In the genomic region with DNA sequence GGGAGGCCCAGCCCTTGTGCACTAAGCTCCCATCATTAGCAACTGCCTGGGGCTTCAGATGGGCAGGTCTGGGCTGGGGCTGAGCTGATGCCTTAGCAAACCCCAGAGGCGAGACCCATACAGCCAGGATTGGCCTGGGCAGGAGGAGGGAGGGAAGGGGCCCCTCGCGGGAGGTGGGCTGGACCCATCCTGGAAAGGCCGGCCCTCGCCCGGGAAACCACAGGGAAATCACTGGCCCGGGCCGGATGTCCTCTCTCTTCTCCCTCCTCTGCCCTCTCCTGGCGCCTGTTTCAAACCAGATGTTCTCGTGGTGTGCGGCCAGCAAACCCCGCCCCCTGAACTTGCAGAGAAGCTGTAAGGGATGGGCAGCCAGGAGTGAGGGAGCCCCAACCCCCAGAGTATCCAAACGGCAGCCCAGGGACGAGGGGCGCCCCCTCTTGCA, we compare ENCODE assay signal across 8 cellular contexts. TPM values are rescaled to one million over a fixed set of nuclear protein-coding genes. Genes with fewer than 3 reads are reported as not detected.
DNase-seq lines count a peak whose midpoint lies in the region; ATAC-seq and TF ChIP-seq lines count a peak whose summit lies in the region.
"Had no signal": no experiment of that assay in that cellular context is flagged by ENCODE, and none has a peak within 500 bp of the region (broad histone marks: within the 10 kb centered on the region; RNA-seq: fewer than 3 reads in every experiment).

No MANE protein-coding gene starts in this region.

- H3K4me3 ChIP-seq in heart left ventricle (no peak overlapping the region), sigmoid colon (no peak overlapping the region), coronary artery (no peak overlapping the region)
- H3K4me3 ChIP-seq: thoracic aorta had no signal

- no peak for TF ChIP-seq EP300 in sigmoid colon (IDR thresholded peaks at IDR 0.05)

- ATAC-seq in SK-N-SH treated with all-trans-retinoic acid at 6 μM for 48 hours (peak; percentile 93), heart left ventricle (peak; percentile 55 to 72 (median 62)), GM21367 (IDR thresholded peaks at IDR 0.05; ENCODE audit: unreplicated experiment) (no peak), HG02852 (IDR thresholded peaks at IDR 0.05; ENCODE audit: unreplicated experiment) (no peak)

- TF ChIP-seq POLR2A in heart left ventricle (IDR thresholded peaks at IDR 0.05), result no peak
- no peak for TF ChIP-seq POLR2A in sigmoid colon (IDR thresholded peaks at IDR 0.05)

- H3K36me3 ChIP-seq in heart left ventricle (no peaks in the 10 kb centered on the region), sigmoid colon (no peaks in the 10 kb centered on the region)
- H3K36me3 ChIP-seq: thoracic aorta had no signal

- WGBS in heart left ventricle, 4 donors, result 22 to 28% (median 25%) methylated on average over 11 to 15 of the region's 15 CpGs
- WGBS in sigmoid colon, 2 donors, result 13 to 15% methylated on average over 15 of the region's 15 CpGs

- TF ChIP-seq CTCF in heart left ventricle (IDR thresholded peaks at IDR 0.05) (peak in 1 of 12 donors; percentile 9), sigmoid colon (IDR thresholded peaks at IDR 0.05) (no peak), coronary artery (IDR thresholded peaks at IDR 0.05) (no peak)

- peak; percentile 78 for DNase-seq in HCEC 1CT
- peak in 4 of 5 donors; percentile 52 to 77 (median 64) for DNase-seq in heart left ventricle
- DNase-seq in sigmoid colon, result peak; percentile 68
- DNase-seq in coronary artery (ENCODE audit: low spot score), result no peak

- H3K27ac ChIP-seq in heart left ventricle (no peak overlapping the region), sigmoid colon (no peak overlapping the region), coronary artery (no peak overlapping the region)
- H3K27ac ChIP-seq: thoracic aorta had no signal

- no peaks in the 10 kb centered on the region for H3K27me3 ChIP-seq in heart left ventricle
- peaks cover 0 to 2% (median 0%) of the 10 kb centered on the region in 3 donors for H3K27me3 ChIP-seq in sigmoid colon

- no peaks in the 10 kb centered on the region for H3K9me3 ChIP-seq in heart left ventricle
- H3K9me3 ChIP-seq in sigmoid colon, result no peaks in the 10 kb centered on the region
- H3K9me3 ChIP-seq: thoracic aorta had no signal

- intact Hi-C loops in heart left ventricle (cut with DNase I), result no loop called here
- intact Hi-C loops in sigmoid colon (cut with DNase I), result no loop called here

- H3K4me1 ChIP-seq in heart left ventricle, result peaks cover 0 to 10% (median 6%) of the 10 kb centered on the region in 12 donors
- peaks cover 0 to 7% (median 3%) of the 10 kb centered on the region in 4 donors for H3K4me1 ChIP-seq in sigmoid colon

TF ChIP-seq in SK-N-SH treated with all-trans-retinoic acid at 6 μM for 48 hours, 23 proteins besides CTCF, POLR2A, EP300 and RAD21:
- TF ChIP-seq, protein P1, sequence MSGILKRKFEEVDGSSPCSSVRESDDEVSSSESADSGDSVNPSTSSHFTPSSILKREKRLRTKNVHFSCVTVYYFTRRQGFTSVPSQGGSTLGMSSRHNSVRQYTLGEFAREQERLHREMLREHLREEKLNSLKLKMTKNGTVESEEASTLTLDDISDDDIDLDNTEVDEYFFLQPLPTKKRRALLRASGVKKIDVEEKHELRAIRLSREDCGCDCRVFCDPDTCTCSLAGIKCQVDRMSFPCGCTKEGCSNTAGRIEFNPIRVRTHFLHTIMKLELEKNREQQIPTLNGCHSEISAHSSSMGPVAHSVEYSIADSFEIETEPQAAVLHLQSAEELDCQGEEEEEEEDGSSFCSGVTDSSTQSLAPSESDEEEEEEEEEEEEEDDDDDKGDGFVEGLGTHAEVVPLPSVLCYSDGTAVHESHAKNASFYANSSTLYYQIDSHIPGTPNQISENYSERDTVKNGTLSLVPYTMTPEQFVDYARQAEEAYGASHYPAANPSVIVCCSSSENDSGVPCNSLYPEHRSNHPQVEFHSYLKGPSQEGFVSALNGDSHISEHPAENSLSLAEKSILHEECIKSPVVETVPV (CRISPR knock-in tag; IDR thresholded peaks at IDR 0.05), result no peak
- no peak for TF ChIP-seq ISL1 (CRISPR knock-in tag; IDR thresholded peaks at IDR 0.05)
- no peak for TF ChIP-seq PPARA (CRISPR knock-in tag; IDR thresholded peaks at IDR 0.05; ENCODE audit: borderline replicate concordance)
- no peak for TF ChIP-seq ZNF565 (CRISPR knock-in tag; conservative IDR thresholded peaks at IDR 0.05; ENCODE audit: low read depth)
- no peak for TF ChIP-seq SNAI2 (CRISPR knock-in tag; IDR thresholded peaks at IDR 0.05)
- TF ChIP-seq ZFP3 (CRISPR knock-in tag; IDR thresholded peaks at IDR 0.05), result no peak
TF ChIP-seq in SK-N-SH treated with all-trans-retinoic acid at 6 μM for 48 hours: peak in this region for 0.

RNA-seq across cellular contexts. Expression of a gene that starts 43.1 kb away (rescaled TPM):
- total RNA-seq in heart left ventricle, result 10 to 100 TPM in 1 of 9 donors, 1 to 10 TPM in 8; 1.4 to 20.3 (median 4.4) TPM
- 1 to 10 TPM; 4.2 to 6.0 TPM for polyA plus RNA-seq in heart left ventricle
- 10 to 100 TPM in 2 of 4 donors, 1 to 10 TPM in 1, under 1 TPM in 1; 0.99 to 11.1 (median 7.3) TPM for total RNA-seq in sigmoid colon
- polyA plus RNA-seq in sigmoid colon, result 1 to 10 TPM in 2 of 3 donors, under 1 TPM in 1; 0.60 to 4.6 (median 1.8) TPM

Comparison
In these comparisons a context has a peak if more than half of its experiments do, and no peak if none do; other contexts are left out.
1. ATAC-seq: peak in SK-N-SH treated with all-trans-retinoic acid at 6 μM for 48 hours (single experiment) and heart left ventricle (4 of 4); none in GM21367 (single experiment) and HG02852 (single experiment).